Comparison of ENCODE assay signal across 11 cellular contexts in genomic region chr3:42079701-42080323, GRCh38. TPM values are rescaled to one million over a fixed set of nuclear protein-coding genes. Genes with fewer than 3 reads are reported as not detected.
DNase-seq lines count a peak whose midpoint lies in the region; ATAC-seq and TF ChIP-seq lines count a peak whose summit lies in the region.
"Had no signal": no experiment of that assay in that cellular context is flagged by ENCODE, and none has a peak within 500 bp of the region (broad histone marks: within the 10 kb centered on the region; RNA-seq: fewer than 3 reads in every experiment).

No MANE protein-coding gene starts in this region.

- no peak overlapping the region for H3K4me2 ChIP-seq in parathyroid adenoma (ENCODE audit: low read length)

- H3K79me2 ChIP-seq in parathyroid adenoma = peaks cover 44% of the 10 kb centered on the region

- DNase-seq in Caco-2 (no peak), NCI-H69 (lab: John Stamatoyannopoulos, UW) (peak; percentile 2), epithelial cell of esophagus (ENCODE audit: low read depth) (peak; percentile 95), GDM1 (lab: John Stamatoyannopoulos, UW) (no peak), SIG-M5 (lab: John Stamatoyannopoulos, UW) (no peak), posterior vena cava (ENCODE audit: low spot score) (no peak)
- DNase-seq: SHP77; stimulated activated CD4-positive, alpha-beta T cell treated with anti-CD3 and anti-CD28 coated beads, Interleukin-2, amount 100 ng/mL, for 24 hours had no signal

- H3K4me1 ChIP-seq in Caco-2 (peaks cover 16% of the 10 kb centered on the region), parathyroid adenoma (peaks cover 32% of the 10 kb centered on the region)

- CTCF ChIA-PET in Caco-2 (lab: Charles Lee) = interaction anchor here (1.2 kb wide), 1 partner anchor 80 kb away, joined by 3 read pairs; no protein-coding TSS in a partner anchor

- H3K36me3 Mint-ChIP-seq in Caco-2 (ENCODE audit: insufficient read depth, unreplicated experiment) = no peaks in the 10 kb centered on the region

- H3K4me3 Mint-ChIP-seq in Caco-2 (ENCODE audit: unreplicated experiment) = no peak overlapping the region

- H3K36me3 ChIP-seq in Caco-2 (ENCODE audit: control insufficient read depth, insufficient read depth, low read length) = no peaks in the 10 kb centered on the region
- no peaks in the 10 kb centered on the region for H3K36me3 ChIP-seq in parathyroid adenoma (ENCODE audit: control insufficient read depth, insufficient read depth, low read length)

- POLR2A ChIA-PET in Caco-2 (lab: Charles Lee) = no interaction called here

- peak overlapping the region; percentile 22 for H2AFZ ChIP-seq in parathyroid adenoma

- intact Hi-C loops in Caco-2 (cut with micrococcal nuclease; ENCODE audit: unreplicated experiment) (no loop called here), posterior vena cava (cut with DNase I) (no loop called here)

- no peak for ATAC-seq in GM19467 (IDR thresholded peaks at IDR 0.05; ENCODE audit: unreplicated experiment)
- ATAC-seq: K562 had no signal

- H3K4me3 ChIP-seq in Caco-2 (ENCODE audit: low read depth, low read length) (no peak overlapping the region), epithelial cell of esophagus (ENCODE audit: low read length) (no peak overlapping the region), parathyroid adenoma (ENCODE audit: low read depth, low read length) (no peak overlapping the region)
- H3K4me3 ChIP-seq: K562 had no signal

- no peaks in the 10 kb centered on the region for H3K27me3 ChIP-seq in Caco-2 (replicated peaks; ENCODE audit: control insufficient read depth, insufficient read depth, low read length)
- no peaks in the 10 kb centered on the region for H3K27me3 ChIP-seq in parathyroid adenoma (ENCODE audit: control insufficient read depth, insufficient read depth, low read length)

- peak overlapping the region; percentile 66 for H3K27ac ChIP-seq in parathyroid adenoma

- H3K9me3 Mint-ChIP-seq in Caco-2 (ENCODE audit: unreplicated experiment) = peaks cover 15% of the 10 kb centered on the region

- H3K9ac ChIP-seq in parathyroid adenoma = no peak overlapping the region

- H3K4me1 Mint-ChIP-seq in Caco-2 (ENCODE audit: low read depth, unreplicated experiment) = peaks cover 13% of the 10 kb centered on the region

- BruUV-seq in Caco-2 (replicated peaks; lab: Mats Ljungman, UMichigan) = no TSS peak

- TF ChIP-seq CTCF in Caco-2 (IDR thresholded peaks at IDR 0.05; ENCODE audit: insufficient read depth in 1 of 2, low read depth in 1 of 2, low read length in 1 of 2, severe bottlenecking in 1 of 2, unreplicated experiment in 1 of 2) (no peak), epithelial cell of esophagus (IDR thresholded peaks at IDR 0.05; ENCODE audit: insufficient read depth, low read depth, low read length, missing control alignments) (no peak), parathyroid adenoma (IDR thresholded peaks at IDR 0.05) (no peak)

- H3K27me3 Mint-ChIP-seq in Caco-2 (ENCODE audit: insufficient read depth, unreplicated experiment) = no peaks in the 10 kb centered on the region

- H3K9me3 ChIP-seq in Caco-2 (no peaks in the 10 kb centered on the region), parathyroid adenoma (ENCODE audit: control insufficient read depth, low read length) (no peaks in the 10 kb centered on the region)

- peak overlapping the region; percentile 54 for H3K27ac Mint-ChIP-seq in Caco-2 (ENCODE audit: unreplicated experiment)

RNA-seq across cellular contexts. Expression of gene TRAK1, which starts 11.3 kb away (rescaled TPM):
- total RNA-seq in Caco-2 (2022) (33.3 TPM in 2 replicates), posterior vena cava (10 to 100 TPM; 29.4 to 39.2 TPM)

Comparison
In these comparisons a context has a peak if more than half of its experiments do, and no peak if none do; other contexts are left out.
1. DNase-seq: peak in NCI-H69 (single experiment) and epithelial cell of esophagus (single experiment); none in Caco-2 (0 of 2), GDM1 (single experiment), SIG-M5 (single experiment) and posterior vena cava (single experiment).